28 cellular contexts compared by ENCODE assay signal in the genomic region with DNA sequence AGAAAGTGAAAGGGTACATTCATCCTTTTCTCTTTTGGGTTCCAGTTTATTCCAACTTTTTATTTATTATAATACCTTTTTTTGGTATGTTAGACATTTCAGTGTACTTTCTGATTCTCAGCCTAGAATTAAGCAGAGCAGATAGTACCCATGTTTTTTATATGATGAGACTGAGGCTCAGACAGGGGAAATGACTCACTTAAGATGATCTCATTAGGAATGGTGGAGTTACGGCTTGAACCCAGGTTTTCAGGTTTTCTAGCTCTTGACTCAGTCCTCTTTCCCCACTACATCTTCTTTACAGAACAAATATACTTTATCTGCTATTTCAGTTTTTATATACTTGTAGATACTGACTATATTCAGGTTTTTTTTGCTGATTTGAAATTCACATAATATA. TPM values are rescaled to one million over a fixed set of nuclear protein-coding genes. Genes with fewer than 3 reads are reported as not detected.
DNase-seq lines count a peak whose midpoint lies in the region; ATAC-seq and TF ChIP-seq lines count a peak whose summit lies in the region.
"Had no signal": no experiment of that assay in that cellular context is flagged by ENCODE, and none has a peak within 500 bp of the region (broad histone marks: within the 10 kb centered on the region; RNA-seq: fewer than 3 reads in every experiment).

No MANE protein-coding gene starts in this region.

- no TSS peak for BruUV-seq in Calu3 (replicated peaks; lab: Mats Ljungman, UMichigan)

- DNase-seq in EH (ENCODE audit: low read depth) (peak; percentile 44), M059J (ENCODE audit: low read depth) (peak; percentile 49), brain microvascular endothelial cell (peak; percentile 36), foreskin keratinocyte (peak; percentile 32 to 67), Calu3 (no peak), NCI-H2107 (lab: John Stamatoyannopoulos, UW) (no peak)
- DNase-seq: activated CD4-positive, alpha-beta T cell treated with anti-CD3 and anti-CD28 coated beads, Interleukin-2, amount 50 U/mL, for 1 hour; aorta; cerebellar nuclear complex; gastrocnemius medialis; immature natural killer cell; NCI-H1694; NCI-H526 treated with DMSO at 0.1 percent for 48 hours; pancreas; Peyer's patch; stimulated activated CD4-positive, alpha-beta T cell treated with anti-CD3 and anti-CD28 coated beads, Interleukin-4, amount 100 ng/mL, for 4 hours; stimulated activated naive CD4-positive, alpha-beta T cell treated with Interleukin-2 at 50 U/mL for 16 hours had no signal

- TF ChIP-seq CTCF in brain microvascular endothelial cell (IDR thresholded peaks at IDR 0.05; ENCODE audit: low read depth, low read length, missing control alignments) (no peak), foreskin keratinocyte (conservative IDR thresholded peaks at IDR 0.05) (no peak), Calu3 (IDR thresholded peaks at IDR 0.05; ENCODE audit: unreplicated experiment) (no peak)

- intact Hi-C loops in Calu3 (cut with micrococcal nuclease; ENCODE audit: unreplicated experiment): no loop called here

- peak; percentile 80 for ATAC-seq in foreskin keratinocyte
- ATAC-seq in HG03159 (IDR thresholded peaks at IDR 0.05; ENCODE audit: unreplicated experiment): no peak
- no peak for ATAC-seq in HG02981 (IDR thresholded peaks at IDR 0.05; ENCODE audit: unreplicated experiment)
- ATAC-seq: gastrocnemius medialis; natural killer cell treated with Interleukin-12 subunit alpha and Interleukin-12 subunit beta and Interleukin-15 and Interleukin-18, amount 100 ng/mL, for 72 hours; pancreas had no signal

- H3K36me3 ChIP-seq in brain microvascular endothelial cell (replicated peaks): peaks cover 4% of the 10 kb centered on the region
- H3K36me3 ChIP-seq: pancreas, thoracic aorta had no signal

- H3K27ac Mint-ChIP-seq in Calu3 (ENCODE audit: unreplicated experiment): no peak overlapping the region
- H3K27ac Mint-ChIP-seq: activated naive CD8-positive, alpha-beta T cell; CD14-positive monocyte; immature natural killer cell; natural killer cell treated with Interleukin-12 subunit alpha and Interleukin-12 subunit beta and Interleukin-15 and Interleukin-18, amount 100 ng/mL, for 72 hours; T-helper 2 cell treated with Interferon-gamma antibody and Interleukin-4, amounts not matched to agents 5 μg/mL and 100 μg/mL, for 36 hours had no signal

- in situ Hi-C loops in brain microvascular endothelial cell (cut with HindIII; ENCODE audit: low pct_ligation_motif_present, low sequenced_read_pairs): no loop called here

- peaks cover 19% of the 10 kb centered on the region for H3K4me1 ChIP-seq in foreskin keratinocyte
- H3K4me1 ChIP-seq: gastrocnemius medialis, pancreas, Peyer's patch, right atrium auricular region had no signal

- no peak overlapping the region for H3K4me3 ChIP-seq in brain microvascular endothelial cell (ENCODE audit: low read depth, low read length)
- H3K4me3 ChIP-seq: gastrocnemius medialis, hepatocyte, pancreas, Peyer's patch, right atrium auricular region, thoracic aorta had no signal

- no peaks in the 10 kb centered on the region for H3K9me3 Mint-ChIP-seq in Calu3 (ENCODE audit: low read depth, unreplicated experiment)
- H3K9me3 Mint-ChIP-seq: CD14-positive monocyte; immature natural killer cell; natural killer cell treated with Interleukin-12 subunit alpha and Interleukin-12 subunit beta and Interleukin-15 and Interleukin-18, amount 100 ng/mL, for 72 hours; T-helper 2 cell treated with Interferon-gamma antibody and Interleukin-4, amounts not matched to agents 5 μg/mL and 100 μg/mL, for 36 hours had no signal

- CTCF ChIA-PET in Calu3 (lab: Charles Lee): no interaction called here

- no peaks in the 10 kb centered on the region for H3K4me1 Mint-ChIP-seq in Calu3 (ENCODE audit: low read depth, unreplicated experiment)
- H3K4me1 Mint-ChIP-seq: immature natural killer cell had no signal

- H3K4me3 Mint-ChIP-seq in Calu3 (ENCODE audit: low read depth, unreplicated experiment): no peak overlapping the region
- H3K4me3 Mint-ChIP-seq: activated naive CD8-positive, alpha-beta T cell; CD14-positive monocyte; immature natural killer cell; natural killer cell treated with Interleukin-12 subunit alpha and Interleukin-12 subunit beta and Interleukin-15 and Interleukin-18, amount 100 ng/mL, for 72 hours; T-helper 2 cell treated with Interferon-gamma antibody and Interleukin-4, amounts not matched to agents 5 μg/mL and 100 μg/mL, for 36 hours had no signal

- no peaks in the 10 kb centered on the region for H3K27me3 ChIP-seq in brain microvascular endothelial cell (replicated peaks)
- no peaks in the 10 kb centered on the region for H3K27me3 ChIP-seq in foreskin keratinocyte
- H3K27me3 ChIP-seq: gastrocnemius medialis, hepatocyte, pancreas, Peyer's patch, right atrium auricular region had no signal

- H3K27me3 Mint-ChIP-seq in Calu3 (ENCODE audit: unreplicated experiment): no peaks in the 10 kb centered on the region
- H3K27me3 Mint-ChIP-seq: activated naive CD8-positive, alpha-beta T cell; natural killer cell treated with Interleukin-12 subunit alpha and Interleukin-12 subunit beta and Interleukin-15 and Interleukin-18, amount 100 ng/mL, for 72 hours had no signal

- peaks cover 4% of the 10 kb centered on the region for H3K36me3 Mint-ChIP-seq in Calu3 (ENCODE audit: insufficient read depth, unreplicated experiment)

- H3K27ac ChIP-seq in brain microvascular endothelial cell (no peak overlapping the region), foreskin keratinocyte (peak overlapping the region; percentile 50)
- H3K27ac ChIP-seq: gastrocnemius medialis, hepatocyte, KMS-11, pancreas, Peyer's patch, right atrium auricular region had no signal

RNA-seq across cellular contexts. Expression of a gene that starts 51.7 kb away (rescaled TPM):
- 0.59 and 1.1 TPM in 2 replicates for total RNA-seq in M059J (2014; rRNA removed; shearing (Covaris generic))
- total RNA-seq in foreskin keratinocyte (3.8 and 4.5 TPM in 2 replicates), Calu3 (2022) (7.1 and 8.3 TPM in 2 replicates)
- 3.0 and 3.4 TPM in 2 replicates for polyA plus RNA-seq in foreskin keratinocyte
- total RNA-seq: aorta, gastrocnemius medialis, Peyer's patch, right atrium auricular region, thoracic aorta had no signal
- polyA plus RNA-seq: aorta, CD14-positive monocyte, immature natural killer cell, liver had no signal

Comparison
In these comparisons a context has a peak if more than half of its experiments do, and no peak if none do; other contexts are left out.
1. DNase-seq: peak in EH (single experiment), M059J (single experiment), brain microvascular endothelial cell (single experiment) and foreskin keratinocyte (2 of 2); none in Calu3 (single experiment) and NCI-H2107 (single experiment).